In the genomic region with DNA sequence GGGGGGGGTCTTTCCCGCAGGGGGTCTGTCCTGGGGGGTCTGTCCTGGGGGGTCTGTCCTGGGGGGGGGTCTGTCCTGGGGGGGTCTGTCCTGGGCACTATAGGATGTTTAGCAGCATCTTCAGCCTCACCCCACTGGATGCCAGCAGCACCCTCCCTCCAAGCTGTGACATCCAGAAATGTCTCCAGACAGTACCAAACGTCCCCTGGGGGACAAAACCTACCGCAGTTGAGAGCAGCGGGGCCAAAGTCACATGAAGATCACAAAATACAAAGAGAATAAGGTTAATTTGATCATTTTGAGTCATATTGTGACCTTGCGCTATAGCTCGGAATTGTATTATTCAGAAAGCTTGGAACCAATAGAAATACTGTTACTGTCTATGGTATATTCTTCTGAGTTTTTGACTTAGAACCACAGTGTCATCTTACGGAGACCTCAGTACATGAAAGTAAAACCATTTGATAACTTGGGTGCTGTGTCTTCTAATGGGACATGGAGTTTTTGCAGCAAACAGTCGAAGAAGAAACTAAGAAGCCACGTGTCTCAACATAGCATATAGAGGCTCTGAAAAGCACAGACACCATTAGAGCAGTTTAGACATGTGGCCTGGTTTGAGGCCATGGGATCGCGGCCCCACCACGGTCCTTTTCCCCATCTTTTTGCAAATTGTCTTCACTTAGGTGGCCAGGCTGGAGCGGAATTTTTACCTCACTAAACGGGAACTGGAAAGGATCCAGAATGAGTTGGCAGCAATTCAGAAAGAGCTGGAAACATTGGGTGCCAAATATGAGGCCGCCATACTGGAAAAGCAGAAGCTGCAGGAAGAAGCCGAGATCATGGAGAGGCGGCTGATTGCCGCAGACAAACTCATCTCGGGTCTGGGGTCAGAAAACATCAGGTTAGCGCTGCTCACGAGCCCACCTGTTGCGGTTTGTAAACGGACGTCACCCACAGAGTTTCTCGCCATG, we compare ENCODE assay signal across 17 cellular contexts. TPM values are rescaled to one million over a fixed set of nuclear protein-coding genes. Genes with fewer than 3 reads are reported as not detected.
A peak's percentile ranks its signal among the peaks of the same experiment; 100 is the strongest.
DNase-seq lines count a peak whose midpoint lies in the region; ATAC-seq, FAIRE-seq and TF ChIP-seq lines count a peak whose summit lies in the region.
"Had no signal": no experiment of that assay in that cellular context is flagged by ENCODE, and none has a peak within 500 bp of the region (broad histone marks: within the 10 kb centered on the region; RNA-seq: fewer than 3 reads in every experiment).

No MANE protein-coding gene starts in this region.

- H3K27me3 Mint-ChIP-seq in activated CD4-positive, alpha-beta memory T cell treated with anti-CD3 and anti-CD28 coated beads, Interleukin-2, amount 10 ng/mL, durations not matched to agents 7 days and 5 days = peaks cover 2% of the 10 kb centered on the region
- peaks cover 3% of the 10 kb centered on the region in 3 donors for H3K27me3 Mint-ChIP-seq in CD14-positive monocyte (ENCODE audit: low read depth in 3 of 3)
- H3K27me3 Mint-ChIP-seq: activated CD4-positive, alpha-beta T cell treated with anti-CD3 and anti-CD28 coated beads, Interleukin-2, amount 10 ng/mL, durations not matched to agents 24 days and 14 days; central memory CD8-positive, alpha-beta T cell had no signal

- no peaks in the 10 kb centered on the region for H3K9me1 ChIP-seq in K562 (ENCODE audit: control insufficient read depth, insufficient read depth, low read length)

- no peaks in the 10 kb centered on the region for H3K9me3 ChIP-seq in K562 (replicated peaks; ENCODE audit: control insufficient read depth, insufficient read depth, low read depth, low read length)
- H3K9me3 ChIP-seq: esophagus muscularis mucosa, prostate gland, stomach had no signal

- peaks cover 8% of the 10 kb centered on the region; the same call in 1 of the 2 replicates for H4K20me1 ChIP-seq in K562 (replicated peaks; ENCODE audit: control insufficient read depth, insufficient read depth, low read length)

- no peak for ATAC-seq in K562
- no peak for ATAC-seq in foreskin keratinocyte

- H3K4me1 ChIP-seq in K562 (replicated peaks in 1 of 2; ENCODE audit: control insufficient read depth in 2 of 2, insufficient read depth in 2 of 2, low read length in 2 of 2) (peaks cover 0 to 9% of the 10 kb centered on the region in 2 experiments; a peak in 2 of 5 replicates), foreskin keratinocyte (no peaks in the 10 kb centered on the region)
- H3K4me1 ChIP-seq: esophagus muscularis mucosa, prostate gland had no signal

- H3K27ac ChIP-seq in K562 (ENCODE audit: extremely low read depth, low read depth, low read length) (no peak overlapping the region), foreskin keratinocyte (no peak overlapping the region)
- H3K27ac ChIP-seq: esophagus muscularis mucosa, prostate gland, stomach had no signal

- TF ChIP-seq POLR2A in K562 (conservative IDR thresholded peaks at IDR 0.05) = no peak

- H3K9me3 Mint-ChIP-seq in activated CD4-positive, alpha-beta memory T cell treated with anti-CD3 and anti-CD28 coated beads, Interleukin-2, amount 10 ng/mL, durations not matched to agents 7 days and 5 days = no peaks in the 10 kb centered on the region
- H3K9me3 Mint-ChIP-seq in CD14-positive monocyte = peaks cover 0 to 1% (median 0%) of the 10 kb centered on the region in 7 donors
- H3K9me3 Mint-ChIP-seq: activated CD4-positive, alpha-beta T cell treated with anti-CD3 and anti-CD28 coated beads, Interleukin-2, amount 10 ng/mL, durations not matched to agents 24 days and 14 days; CD8-positive, alpha-beta memory T cell; central memory CD8-positive, alpha-beta T cell; IgD-negative memory B cell had no signal

- H3K4me1 Mint-ChIP-seq in activated CD4-positive, alpha-beta memory T cell treated with anti-CD3 and anti-CD28 coated beads, Interleukin-2, amount 10 ng/mL, durations not matched to agents 7 days and 5 days = peaks cover 4% of the 10 kb centered on the region
- H3K4me1 Mint-ChIP-seq in CD14-positive monocyte = no peaks in the 10 kb centered on the region

- intact Hi-C loops in K562 (cut with micrococcal nuclease) (no loop called here), CD14-positive monocyte (cut with micrococcal nuclease) (no loop called here)

- CTCF ChIA-PET in K562 (lab: Yijun Ruan, JAX; ENCODE audit: low intra/inter-chr PET ratio) = no interaction called here
- CTCF ChIA-PET in activated CD4-positive, alpha-beta memory T cell treated with anti-CD3 and anti-CD28 coated beads, Interleukin-2, amount 10 ng/mL, durations not matched to agents 7 days and 5 days (lab: Charles Lee) = no interaction called here

- 40% methylated on average over 24 of the region's 25 CpGs for WGBS in K562 (ENCODE audit: insufficient coverage, low coverage, missing lambda C conversion rate)

- H3K4me2 ChIP-seq in K562 (ENCODE audit: insufficient read depth, low read length) = no peak overlapping the region

- TF ChIP-seq RAD21 in K562 (CRISPR knock-in tag; conservative IDR thresholded peaks at IDR 0.05 in 1 of 2, IDR thresholded peaks at IDR 0.05 in 1 of 2) = no peak

- H3K36me3 Mint-ChIP-seq in activated CD4-positive, alpha-beta memory T cell treated with anti-CD3 and anti-CD28 coated beads, Interleukin-2, amount 10 ng/mL, durations not matched to agents 7 days and 5 days (ENCODE audit: low read depth) = no peaks in the 10 kb centered on the region
- no peaks in the 10 kb centered on the region for H3K36me3 Mint-ChIP-seq in CD14-positive monocyte
- H3K36me3 Mint-ChIP-seq: CD8-positive, alpha-beta memory T cell had no signal

- H3K4me3 ChIP-seq in K562 = no peak overlapping the region
- H3K4me3 ChIP-seq: esophagus muscularis mucosa, prostate gland, stomach had no signal

- peak; percentile 19 for DNase-seq in stimulated activated CD4-positive, alpha-beta T cell treated with anti-CD3 and anti-CD28 coated beads, Interleukin-1b, Interleukin-23, amount 100 ng/mL, for 48 hours
- no peak for DNase-seq in stimulated activated CD4-positive, alpha-beta T cell treated with anti-CD3 and anti-CD28 coated beads, Interleukin-2, amount 100 ng/mL, for 48 hours
- DNase-seq in NCI-H1694 (lab: John Stamatoyannopoulos, UW) = peak; percentile 25
- no peak for DNase-seq in K562 (ENCODE audit: extremely low read depth in 1 of 4, low spot score in 3 of 4)
- DNase-seq in activated CD4-positive, alpha-beta memory T cell treated with anti-CD3 and anti-CD28 coated beads, Interleukin-2, amount 10 ng/mL, durations not matched to agents 7 days and 5 days = no peak
- no peak for DNase-seq in CD14-positive monocyte (ENCODE audit: low spot score)
- DNase-seq in NCI-H1930 (lab: John Stamatoyannopoulos, UW) = no peak
- DNase-seq in foreskin keratinocyte = no peak
- DNase-seq: activated CD4-positive, alpha-beta T cell treated with anti-CD3 and anti-CD28 coated beads, Interleukin-2, amount 10 ng/mL, durations not matched to agents 24 days and 14 days; CD8-positive, alpha-beta memory T cell; NCI-H526 treated with DMSO at 0.1 percent for 48 hours; stimulated activated CD4-positive, alpha-beta T cell treated with anti-CD3 and anti-CD28 coated beads, Interleukin-4, amount 100 ng/mL, for 24 hours; stomach had no signal

- no peak for TF ChIP-seq EP300 in K562 (IDR thresholded peaks at IDR 0.05; ENCODE audit: low read length)

- peaks cover 36 to 63% of the 10 kb centered on the region in 2 experiments for H3K27me3 ChIP-seq in K562 (ENCODE audit: control insufficient read depth in 2 of 2, insufficient read depth in 2 of 2, low read length in 2 of 2)
- peaks cover 26% of the 10 kb centered on the region for H3K27me3 ChIP-seq in foreskin keratinocyte

- no peak overlapping the region; the same call in 1 of the 2 replicates for H2AFZ ChIP-seq in K562 (ENCODE audit: low read depth, low read length)

- no peak for TF ChIP-seq CTCF in K562 (IDR thresholded peaks at IDR 0.05 in 2 of 3, conservative IDR thresholded peaks at IDR 0.05 in 1 of 3; ENCODE audit: insufficient read depth in 2 of 3, low read depth in 1 of 3, low read length in 3 of 3)
- TF ChIP-seq CTCF in CD14-positive monocyte (IDR thresholded peaks at IDR 0.05) = no peak
- no peak for TF ChIP-seq CTCF in foreskin keratinocyte (conservative IDR thresholded peaks at IDR 0.05)

- H3K9ac ChIP-seq in K562 (ENCODE audit: insufficient read depth in 1 of 2, low read depth in 2 of 2, low read length in 2 of 2) = no peak overlapping the region

- no peak overlapping the region for H3K4me3 Mint-ChIP-seq in activated CD4-positive, alpha-beta memory T cell treated with anti-CD3 and anti-CD28 coated beads, Interleukin-2, amount 10 ng/mL, durations not matched to agents 7 days and 5 days
- H3K4me3 Mint-ChIP-seq in CD14-positive monocyte = no peak overlapping the region
- H3K4me3 Mint-ChIP-seq: activated CD4-positive, alpha-beta T cell treated with anti-CD3 and anti-CD28 coated beads, Interleukin-2, amount 10 ng/mL, durations not matched to agents 24 days and 14 days; CD8-positive, alpha-beta memory T cell; central memory CD8-positive, alpha-beta T cell had no signal

- POLR2A ChIA-PET in K562 (lab: Yijun Ruan, JAX) = interaction anchor here (0.7 to 1.0 kb wide), 3 partner anchors 12 to 20 kb away, joined by 3 read pairs; no protein-coding TSS in a partner anchor
- POLR2A ChIA-PET in activated CD4-positive, alpha-beta memory T cell treated with anti-CD3 and anti-CD28 coated beads, Interleukin-2, amount 10 ng/mL, durations not matched to agents 7 days and 5 days (lab: Charles Lee) = no interaction called here

- in situ Hi-C loops in K562 (cut with MboI) = no loop called here

- peak; percentile 15 for FAIRE-seq in K562 (lab: Jason Lieb, UNC)

- H3K36me3 ChIP-seq in K562 (ENCODE audit: control insufficient read depth, insufficient read depth, low read length) = no peaks in the 10 kb centered on the region
- H3K36me3 ChIP-seq: esophagus muscularis mucosa, prostate gland, stomach had no signal

- BruUV-seq in K562 (replicated peaks; lab: Mats Ljungman, UMichigan) = no TSS peak

- no peaks in the 10 kb centered on the region for H3K79me2 ChIP-seq in K562 (ENCODE audit: control insufficient read depth, insufficient read depth, low read length)

- H3K27ac Mint-ChIP-seq in activated CD4-positive, alpha-beta memory T cell treated with anti-CD3 and anti-CD28 coated beads, Interleukin-2, amount 10 ng/mL, durations not matched to agents 7 days and 5 days = no peak overlapping the region
- H3K27ac Mint-ChIP-seq in CD14-positive monocyte = no peak overlapping the region
- H3K27ac Mint-ChIP-seq: activated CD4-positive, alpha-beta T cell treated with anti-CD3 and anti-CD28 coated beads, Interleukin-2, amount 10 ng/mL, durations not matched to agents 24 days and 14 days had no signal

RNA-seq across cellular contexts. Expression of a gene that starts 59.9 kb away (rescaled TPM):
- total RNA-seq in K562 (2011; cell fraction: chromatin; rRNA removed; ENCODE audit: low replicate concordance) = 5.4 and 7.1 TPM in 2 replicates
- 4.5 and 5.0 TPM in 2 replicates for total RNA-seq in K562 (2011; cell fraction: nucleolus; rRNA removed)
- 4.6 and 7.2 TPM in 2 replicates for total RNA-seq in K562 (2011; cell fraction: nucleoplasm; rRNA removed)
- total RNA-seq in K562 (2014; rRNA removed) (1.4 TPM in 2 replicates), K562 (2014; rRNA removed; fragmentation: Illumina TruSeq; extraction: Trizol) (1.3 and 1.7 TPM in 2 replicates), K562 (2015; rRNA removed; fragmentation: Illumina TruSeq; extraction: Trizol) (1.5 and 2.1 TPM in 2 replicates), K562 (2021) (4.0 and 5.9 TPM in 2 replicates), foreskin keratinocyte (14.7 and 15.8 TPM in 2 replicates)
- polyA plus RNA-seq in K562 (2011; rRNA removed) (2.6 and 6.8 TPM in 2 replicates), K562 (2014; fragmentation: Illumina TruSeq; extraction: Trizol) (2.6 and 3.6 TPM in 2 replicates), K562 (2014; fragmentation: Nextera tagmentation; extraction: Ambion mirVana) (under 1 TPM; 0.27 to 0.30 TPM), K562 (2014; rRNA removed) (3.1 and 3.4 TPM in 2 replicates), CD14-positive monocyte (1 to 10 TPM; 4.4 to 5.5 TPM), foreskin keratinocyte (23.0 and 26.9 TPM in 2 replicates)
- polyA plus RNA-seq in K562 (2011; cell fraction: cytosol; rRNA removed) = 2.4 and 6.8 TPM in 2 replicates
- 6.6 and 11.3 TPM in 2 replicates for polyA plus RNA-seq in K562 (2011; cell fraction: nucleus; rRNA removed)
- polyA plus RNA-seq in K562 (2012) = 4.0 and 11.0 TPM in 2 replicates
- polyA minus RNA-seq in K562 (2011; rRNA and poly(A)+ RNA removed) = 2.2 and 3.6 TPM in 2 replicates
- polyA minus RNA-seq in K562 (2011; cell fraction: cytosol; rRNA and poly(A)+ RNA removed) = 2.2 and 5.6 TPM in 2 replicates
- 3.8 and 8.9 TPM in 2 replicates for polyA minus RNA-seq in K562 (2011; cell fraction: nucleus; rRNA and poly(A)+ RNA removed)
- 10 to 100 TPM; 20.3 to 20.5 TPM for total RNA-seq in activated CD4-positive, alpha-beta memory T cell treated with anti-CD3 and anti-CD28 coated beads, Interleukin-2, amount 10 ng/mL, durations not matched to agents 7 days and 5 days

Comparison
In these comparisons a context has a peak if more than half of its experiments do, and no peak if none do; other contexts are left out.
1. DNase-seq: peak in stimulated activated CD4-positive, alpha-beta T cell treated with anti-CD3 and anti-CD28 coated beads, Interleukin-1b, Interleukin-23, amount 100 ng/mL, for 48 hours (single experiment) and NCI-H1694 (single experiment); none in stimulated activated CD4-positive, alpha-beta T cell treated with anti-CD3 and anti-CD28 coated beads, Interleukin-2, amount 100 ng/mL, for 48 hours (0 of 2), K562 (0 of 4), activated CD4-positive, alpha-beta memory T cell treated with anti-CD3 and anti-CD28 coated beads, Interleukin-2, amount 10 ng/mL, durations not matched to agents 7 days and 5 days (single experiment), CD14-positive monocyte (single experiment), NCI-H1930 (0 of 2) and foreskin keratinocyte (0 of 2).